14 cellular contexts compared by ENCODE assay signal in genomic region chr3:119360736-119361462, GRCh38.
"Had no signal": no experiment of that assay in that cellular context is flagged by ENCODE, and none has a peak within 500 bp of the region (broad histone marks: within the 10 kb centered on the region; RNA-seq: fewer than 3 reads in every experiment).

No MANE protein-coding gene starts in this region.

- H3K27me3 Mint-ChIP-seq: activated T-helper 17 cell treated with anti-CD3 and anti-CD28 coated beads, Interleukin-2, amount 50 U/mL, for 72 hours had no signal

- H3K27ac ChIP-seq: sigmoid colon, SJSA1 had no signal

- H3K9me3 ChIP-seq: sigmoid colon, SJSA1 had no signal

- H3K9me3 Mint-ChIP-seq: activated T-helper 17 cell treated with anti-CD3 and anti-CD28 coated beads, Interleukin-2, amount 50 U/mL, for 72 hours; nephron progenitor cell; stimulated activated naive CD8-positive, alpha-beta T cell treated with anti-CD3 and anti-CD28 coated beads, Interleukin-15, amount 100 ng/mL, for 72 hours had no signal

- H3K4me3 ChIP-seq: sigmoid colon, SJSA1 had no signal

- H3K27me3 ChIP-seq: sigmoid colon, SJSA1 had no signal

- H3K27ac Mint-ChIP-seq: activated T-helper 17 cell treated with anti-CD3 and anti-CD28 coated beads, Interleukin-2, amount 50 U/mL, for 72 hours; nephron progenitor cell; stimulated activated naive CD8-positive, alpha-beta T cell treated with anti-CD3 and anti-CD28 coated beads, Interleukin-15, amount 100 ng/mL, for 72 hours had no signal

- DNase-seq: activated CD4-positive, CD25-positive, alpha-beta regulatory T cell treated with anti-CD3 and anti-CD28 coated beads, Interleukin-2, amount 50 U/mL, for 72 hours; activated naive CD4-positive, alpha-beta T cell treated with Interleukin-2 at 50 U/mL for 16 hours; anterior cingulate cortex; hypothalamus; mesenchymal stem cell; nephron progenitor cell; sigmoid colon; stimulated activated CD4-positive, alpha-beta T cell treated with anti-CD3 and anti-CD28 coated beads, Interleukin-1b, Interleukin-23, amount 100 ng/mL, for 48 hours; stimulated activated naive CD8-positive, alpha-beta T cell treated with anti-CD3 and anti-CD28 coated beads, Interleukin-15, amount 100 ng/mL, for 72 hours; SW 1271 had no signal

- ATAC-seq: activated T-helper 17 cell treated with anti-CD3 and anti-CD28 coated beads, Interleukin-2, amount 50 U/mL, for 72 hours; esophagus mucosa; left lobe of liver; stimulated activated naive CD8-positive, alpha-beta T cell treated with anti-CD3 and anti-CD28 coated beads, Interleukin-15, amount 100 ng/mL, for 72 hours had no signal

- H3K4me3 Mint-ChIP-seq: activated T-helper 17 cell treated with anti-CD3 and anti-CD28 coated beads, Interleukin-2, amount 50 U/mL, for 72 hours; nephron progenitor cell; stimulated activated naive CD8-positive, alpha-beta T cell treated with anti-CD3 and anti-CD28 coated beads, Interleukin-15, amount 100 ng/mL, for 72 hours had no signal
